Comparison of ENCODE assay signal across 8 cellular contexts in the genomic region with DNA sequence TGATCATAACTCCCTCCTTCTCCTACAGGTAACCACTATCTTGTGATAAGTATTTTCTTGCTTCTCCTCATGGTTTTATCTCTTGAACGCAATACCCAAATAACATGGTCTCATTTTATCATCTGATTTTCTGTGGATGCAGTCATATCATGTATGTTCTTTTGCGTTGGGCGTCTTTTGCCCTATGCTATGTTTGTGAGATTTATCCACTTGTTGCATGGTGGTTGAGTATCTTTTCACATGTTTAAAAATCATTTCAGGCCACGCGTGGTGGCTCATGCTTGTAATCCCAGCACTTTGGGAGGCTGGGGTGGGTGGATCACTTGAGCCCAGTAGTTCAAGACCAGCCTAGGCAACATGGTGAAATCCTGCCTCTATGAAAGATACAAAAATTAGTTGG. TPM values are rescaled to one million over a fixed set of nuclear protein-coding genes. Genes with fewer than 3 reads are reported as not detected.
"Had no signal": no experiment of that assay in that cellular context is flagged by ENCODE, and none has a peak within 500 bp of the region (broad histone marks: within the 10 kb centered on the region; RNA-seq: fewer than 3 reads in every experiment).

No MANE protein-coding gene starts in this region.

- DNase-seq: KBM-7, KG1 had no signal

- ATAC-seq: HepG2 had no signal

- H3K4me3 ChIP-seq: K562 had no signal

- H3K27ac ChIP-seq: HL-60, KMS-11 had no signal

RNA-seq across cellular contexts. Expression of gene PADI3, which starts 15.6 kb away (rescaled TPM):
- total RNA-seq: HepG2, IMR-90, K562 had no signal

RNA-seq across cellular contexts. Expression of gene PADI4, which starts 43.5 kb away (rescaled TPM):
- total RNA-seq: HT-29, IMR-90 had no signal

RNA-seq across cellular contexts. Expression of gene PADI1, which starts 59.5 kb away (rescaled TPM):
- total RNA-seq: HepG2, IMR-90, K562 had no signal
